In the genomic region with DNA sequence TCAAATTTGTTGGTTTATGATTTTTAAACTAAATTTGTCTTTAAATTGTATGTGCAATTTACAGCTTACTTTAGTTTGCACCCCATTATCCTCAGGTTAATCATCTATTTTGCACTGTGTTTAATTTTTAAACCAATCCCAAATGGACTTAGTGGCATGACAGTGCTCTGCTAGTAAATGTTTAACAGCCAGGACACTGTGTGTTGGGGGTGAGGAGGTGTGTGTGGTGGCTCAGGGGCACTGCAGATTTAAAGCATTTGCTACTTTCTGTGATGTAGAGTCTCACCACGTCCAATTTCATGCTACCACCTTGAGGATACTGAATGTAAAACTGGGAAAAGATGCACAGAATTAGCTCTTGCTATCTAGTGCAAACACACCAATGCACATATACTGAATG, we compare ENCODE assay signal across 29 cellular contexts.
A peak's percentile ranks its signal among the peaks of the same experiment; 100 is the strongest.
DNase-seq lines count a peak whose midpoint lies in the region; ATAC-seq and TF ChIP-seq lines count a peak whose summit lies in the region.
"Had no signal": no experiment of that assay in that cellular context is flagged by ENCODE, and none has a peak within 500 bp of the region (broad histone marks: within the 10 kb centered on the region; RNA-seq: fewer than 3 reads in every experiment).

No MANE protein-coding gene starts in this region.

- no peaks in the 10 kb centered on the region for H3K9me3 Mint-ChIP-seq in GM23338
- H3K9me3 Mint-ChIP-seq in endodermal cell = no peaks in the 10 kb centered on the region
- H3K9me3 Mint-ChIP-seq in mesothelial cell of epicardium = peaks cover 6% of the 10 kb centered on the region
- H3K9me3 Mint-ChIP-seq: memory B cell; stimulated activated naive CD8-positive, alpha-beta T cell treated with anti-CD3 and anti-CD28 coated beads, Interleukin-15, amount 100 ng/mL, for 72 hours had no signal

- no peaks in the 10 kb centered on the region for H3K4me1 ChIP-seq in GM23338 (ENCODE audit: insufficient read depth)
- no peaks in the 10 kb centered on the region for H3K4me1 ChIP-seq in endodermal cell (ENCODE audit: control insufficient read depth, insufficient read depth, low read length)
- peaks cover 0 to 15% (median 6%) of the 10 kb centered on the region in 4 donors for H3K4me1 ChIP-seq in right lobe of liver
- H3K4me1 ChIP-seq: uterus had no signal

- H3K4me3 ChIP-seq in GM23338 (no peak overlapping the region), endodermal cell (ENCODE audit: low read length) (no peak overlapping the region), right lobe of liver (no peak overlapping the region)
- H3K4me3 ChIP-seq: GM23248, skin epidermis, uterus had no signal

- H3K4me1 Mint-ChIP-seq in GM23338 (no peaks in the 10 kb centered on the region), endodermal cell (peaks cover 5% of the 10 kb centered on the region), mesothelial cell of epicardium (no peaks in the 10 kb centered on the region)
- H3K4me1 Mint-ChIP-seq: stimulated activated naive CD8-positive, alpha-beta T cell treated with anti-CD3 and anti-CD28 coated beads, Interleukin-15, amount 100 ng/mL, for 72 hours had no signal

- no peak overlapping the region for H3K4me2 ChIP-seq in GM23338

- no peak for TF ChIP-seq POLR2A in right lobe of liver (IDR thresholded peaks at IDR 0.05)

- TF ChIP-seq CTCF in GM23338 (conservative IDR thresholded peaks at IDR 0.05; ENCODE audit: low read depth in 2 of 2) (no peak), endodermal cell (conservative IDR thresholded peaks at IDR 0.05) (peak; percentile 21), right lobe of liver (IDR thresholded peaks at IDR 0.05) (peak in 2 of 4 donors; percentile 14 to 38), mesothelial cell of epicardium (IDR thresholded peaks at IDR 0.05; ENCODE audit: unreplicated experiment) (no peak)

- H3K27ac ChIP-seq in GM23338 (ENCODE audit: low read depth) = no peak overlapping the region
- H3K27ac ChIP-seq in endodermal cell (ENCODE audit: low read depth, low read length) = no peak overlapping the region
- no peak overlapping the region for H3K27ac ChIP-seq in right lobe of liver
- H3K27ac ChIP-seq: C4-2B, epithelial cell of prostate, GM23248, neutrophil, RWPE1, skin epidermis, uterus had no signal

- no peak overlapping the region for H2AFZ ChIP-seq in GM23338
- H2AFZ ChIP-seq: GM23248 had no signal

- H3K9ac ChIP-seq in endodermal cell (ENCODE audit: extremely low read depth, low read length, poor library complexity, severe bottlenecking) = no peak overlapping the region
- H3K9ac ChIP-seq: GM23248 had no signal

- ATAC-seq in GM23338 (no peak), right lobe of liver (peak; percentile 95 to 99 (median 97)), HG03460 (IDR thresholded peaks at IDR 0.05; ENCODE audit: unreplicated experiment) (no peak)
- ATAC-seq: activated CD8-positive, alpha-beta T cell treated with anti-CD3 and anti-CD28 coated beads, Interleukin-2, amount 10 ng/mL, durations not matched to agents 7 days and 5 days; stimulated activated naive CD8-positive, alpha-beta T cell treated with anti-CD3 and anti-CD28 coated beads, Interleukin-15, amount 100 ng/mL, for 72 hours had no signal

- DNase-seq in COR-L47 (lab: John Stamatoyannopoulos, UW) (peak; percentile 16), GM23338 (ENCODE audit: low spot score) (peak; percentile 13), endodermal cell (no peak), right lobe of liver (peak in 2 of 3 donors; percentile 51 to 58), NCI-H2081 (lab: John Stamatoyannopoulos, UW) (no peak), NCI-H2171 (lab: John Stamatoyannopoulos, UW) (no peak), mesothelial cell of epicardium (ENCODE audit: low spot score in 2 of 2, unreplicated experiment in 2 of 2) (no peak)
- DNase-seq: activated CD4-positive, alpha-beta T cell treated with anti-CD3 and anti-CD28 coated beads for 1 hour; activated CD8-positive, alpha-beta T cell treated with anti-CD3 and anti-CD28 coated beads, Interleukin-2, amount 10 ng/mL, durations not matched to agents 7 days and 5 days; activated effector memory CD4-positive, alpha-beta T cell treated with Interleukin-2 at 50 U/mL for 16 hours; activated T-cell treated with anti-CD3 and anti-CD28 coated beads for 4 hours; anterior cingulate cortex; EL; GM23248; islet precursor cell; KG1; MM.1S; NCI-H524; stimulated activated CD8-positive, alpha-beta memory T cell treated with anti-CD3 and anti-CD28 coated beads, Interleukin-4, amount 100 ng/mL, for 48 hours; stimulated activated naive CD8-positive, alpha-beta T cell treated with anti-CD3 and anti-CD28 coated beads, Interleukin-15, amount 100 ng/mL, for 72 hours; uterus had no signal

- H4K20me1 ChIP-seq in GM23338 (replicated peaks; ENCODE audit: insufficient read depth) = no peaks in the 10 kb centered on the region

- H3K27me3 ChIP-seq in GM23338 (ENCODE audit: insufficient read depth) (no peaks in the 10 kb centered on the region), endodermal cell (ENCODE audit: control insufficient read depth, insufficient read depth, low read length, poor library complexity, severe bottlenecking) (no peaks in the 10 kb centered on the region), right lobe of liver (no peaks in the 10 kb centered on the region)
- H3K27me3 ChIP-seq: neutrophil, uterus had no signal

- no peaks in the 10 kb centered on the region for H3K79me2 ChIP-seq in GM23338 (replicated peaks; ENCODE audit: insufficient read depth)

- H3K27me3 Mint-ChIP-seq in GM23338 (ENCODE audit: insufficient read depth, low read depth, poor library complexity) (no peaks in the 10 kb centered on the region), endodermal cell (ENCODE audit: insufficient read depth) (no peaks in the 10 kb centered on the region), mesothelial cell of epicardium (ENCODE audit: low read depth) (no peaks in the 10 kb centered on the region)
- H3K27me3 Mint-ChIP-seq: activated naive CD8-positive, alpha-beta T cell; memory B cell; stimulated activated naive CD8-positive, alpha-beta T cell treated with anti-CD3 and anti-CD28 coated beads, Interleukin-15, amount 100 ng/mL, for 72 hours had no signal

- H3K9me3 ChIP-seq in endodermal cell (ENCODE audit: control insufficient read depth, low read length) (no peaks in the 10 kb centered on the region), right lobe of liver (no peaks in the 10 kb centered on the region)
- H3K9me3 ChIP-seq: neutrophil, uterus had no signal

- WGBS in endodermal cell (ENCODE audit: insufficient coverage in 1 of 2, insufficient read length in 1 of 2), 2 experiments = 100% methylated on average over 1 of the region's 1 CpG; no CpG with 5 or more reads in 1 of the 2 experiments
- WGBS in right lobe of liver (ENCODE audit: insufficient coverage, low coverage, low lambda C conversion rate, missing lambda C conversion rate) = 9% methylated on average over 1 of the region's 1 CpG

- no peaks in the 10 kb centered on the region for H3K9me2 ChIP-seq in GM23338 (ENCODE audit: insufficient read depth)

- H3K36me3 Mint-ChIP-seq in GM23338 (ENCODE audit: low read depth) = no peaks in the 10 kb centered on the region
- no peaks in the 10 kb centered on the region for H3K36me3 Mint-ChIP-seq in endodermal cell (ENCODE audit: low read depth)
- H3K36me3 Mint-ChIP-seq in mesothelial cell of epicardium = no peaks in the 10 kb centered on the region
- H3K36me3 Mint-ChIP-seq: activated naive CD8-positive, alpha-beta T cell; memory B cell had no signal

- H3K27ac Mint-ChIP-seq in GM23338 (no peak overlapping the region), endodermal cell (no peak overlapping the region), mesothelial cell of epicardium (no peak overlapping the region)
- H3K27ac Mint-ChIP-seq: activated CD8-positive, alpha-beta T cell treated with anti-CD3 and anti-CD28 coated beads, Interleukin-2, amount 10 ng/mL, durations not matched to agents 7 days and 5 days; activated naive CD8-positive, alpha-beta T cell; memory B cell; stimulated activated naive CD8-positive, alpha-beta T cell treated with anti-CD3 and anti-CD28 coated beads, Interleukin-15, amount 100 ng/mL, for 72 hours had no signal

- no peaks in the 10 kb centered on the region for H3K36me3 ChIP-seq in GM23338 (ENCODE audit: insufficient read depth)
- H3K36me3 ChIP-seq in endodermal cell (ENCODE audit: control insufficient read depth, insufficient read depth, low read length) = no peaks in the 10 kb centered on the region
- no peaks in the 10 kb centered on the region for H3K36me3 ChIP-seq in right lobe of liver
- H3K36me3 ChIP-seq: neutrophil, uterus had no signal

- H3F3A ChIP-seq in GM23338 (replicated peaks; ENCODE audit: low read depth) = no peaks in the 10 kb centered on the region

- intact Hi-C loops in right lobe of liver (cut with DNase I) = no loop called here

- no peak overlapping the region for H3K4me3 Mint-ChIP-seq in GM23338
- no peak overlapping the region for H3K4me3 Mint-ChIP-seq in endodermal cell
- H3K4me3 Mint-ChIP-seq in mesothelial cell of epicardium = no peak overlapping the region
- H3K4me3 Mint-ChIP-seq: activated CD8-positive, alpha-beta T cell treated with anti-CD3 and anti-CD28 coated beads, Interleukin-2, amount 10 ng/mL, durations not matched to agents 7 days and 5 days; activated naive CD8-positive, alpha-beta T cell; memory B cell; stimulated activated naive CD8-positive, alpha-beta T cell treated with anti-CD3 and anti-CD28 coated beads, Interleukin-15, amount 100 ng/mL, for 72 hours had no signal

Comparison
In these comparisons a context has a peak if more than half of its experiments do, and no peak if none do; other contexts are left out.
1. DNase-seq: peak in COR-L47 (single experiment), GM23338 (single experiment) and right lobe of liver (2 of 3); none in endodermal cell (single experiment), NCI-H2081 (0 of 2), NCI-H2171 (single experiment) and mesothelial cell of epicardium (0 of 2).
2. ATAC-seq: peak in right lobe of liver (4 of 4); none in GM23338 (single experiment) and HG03460 (single experiment).